12 cellular contexts compared by ENCODE assay signal in the genomic region with DNA sequence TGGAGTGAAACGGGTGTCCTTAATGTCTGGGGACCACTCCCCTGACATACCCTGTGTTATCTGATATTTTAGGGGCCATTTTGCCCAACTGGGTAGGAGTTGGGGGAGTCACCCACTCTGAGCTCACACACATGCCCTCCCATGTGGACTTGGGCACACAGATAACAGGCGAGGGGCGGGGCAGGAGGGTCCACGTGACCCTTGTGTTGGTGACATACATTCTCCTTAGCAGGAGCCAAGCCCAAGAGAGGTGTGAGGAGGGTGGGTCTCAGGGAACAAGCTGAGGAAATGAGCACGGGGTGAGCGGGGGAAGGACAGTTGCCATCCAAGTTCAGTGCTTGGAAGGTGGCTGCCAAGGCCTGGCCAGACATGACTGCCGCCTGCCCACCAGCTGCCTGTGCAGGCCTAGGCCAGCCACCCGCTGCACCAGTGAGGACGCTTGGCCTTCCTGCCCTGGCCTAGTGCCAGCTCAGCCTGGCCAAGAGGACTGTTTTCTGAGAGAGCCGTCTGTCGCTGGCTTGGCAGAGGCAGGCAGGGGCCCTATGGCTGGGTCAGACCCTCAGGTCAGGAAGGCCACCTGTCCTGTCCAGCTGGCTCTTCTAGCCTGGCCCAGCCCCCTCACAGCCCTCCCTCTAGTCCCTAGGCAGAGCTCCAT. TPM values are rescaled to one million over a fixed set of nuclear protein-coding genes. Genes with fewer than 3 reads are reported as not detected.
A peak's percentile ranks its signal among the peaks of the same experiment; 100 is the strongest.
DNase-seq lines count a peak whose midpoint lies in the region; ATAC-seq, FAIRE-seq and TF ChIP-seq lines count a peak whose summit lies in the region.
"Had no signal": no experiment of that assay in that cellular context is flagged by ENCODE, and none has a peak within 500 bp of the region (broad histone marks: within the 10 kb centered on the region; RNA-seq: fewer than 3 reads in every experiment).

No MANE protein-coding gene starts in this region.

- H3K9me3 ChIP-seq in liver (ENCODE audit: control insufficient read depth in 4 of 4, low read length in 3 of 4) = no peaks in the 10 kb centered on the region
- H3K9me3 ChIP-seq in thyroid gland = no peaks in the 10 kb centered on the region
- no peaks in the 10 kb centered on the region for H3K9me3 ChIP-seq in OCI-LY7 (ENCODE audit: low read length)

- DNase-seq in NCI-H524 (lab: John Stamatoyannopoulos, UW) (peak; percentile 57 to 84), bronchial epithelial cell (ENCODE audit: low read depth) (peak; percentile 75), thyroid gland (peak; percentile 94 to 97), OCI-LY7 (ENCODE audit: low spot score) (no peak), NCI-H146 (lab: John Stamatoyannopoulos, UW) (no peak), D341Med (ENCODE audit: low spot score) (no peak)

- H3K4me3 ChIP-seq in bronchial epithelial cell (ENCODE audit: low read depth, low read length) (no peak overlapping the region), liver (ENCODE audit: low read depth in 1 of 3, low read length in 3 of 3) (no peak overlapping the region), thyroid gland (replicated peaks in 1 of 3) (no peak overlapping the region), OCI-LY7 (ENCODE audit: low read depth, low read length, poor library complexity, severe bottlenecking) (no peak overlapping the region)

- no peak overlapping the region for H2AFZ ChIP-seq in OCI-LY7 (ENCODE audit: low read length)

- no peak for ATAC-seq in HG03520 (IDR thresholded peaks at IDR 0.05; ENCODE audit: unreplicated experiment)
- ATAC-seq: activated CD4-positive, CD25-positive, alpha-beta regulatory T cell treated with anti-CD3 and anti-CD28 coated beads, Interleukin-2, amount 50 U/mL, for 24 hours; natural killer cell treated with Interleukin-12 subunit alpha and Interleukin-12 subunit beta and Interleukin-15 and Interleukin-18, amount 100 ng/mL, for 72 hours had no signal

- no peaks in the 10 kb centered on the region for H3K36me3 ChIP-seq in bronchial epithelial cell (ENCODE audit: control insufficient read depth, insufficient read depth, low read length)
- H3K36me3 ChIP-seq in liver (ENCODE audit: control insufficient read depth in 4 of 4, insufficient read depth in 3 of 4, low read depth in 1 of 4, low read length in 3 of 4) = no peaks in the 10 kb centered on the region
- H3K36me3 ChIP-seq in thyroid gland = no peaks in the 10 kb centered on the region
- no peaks in the 10 kb centered on the region for H3K36me3 ChIP-seq in OCI-LY7 (ENCODE audit: insufficient read depth, low read length)

- H4K20me1 ChIP-seq in OCI-LY7 (ENCODE audit: insufficient read depth, low read length) = no peaks in the 10 kb centered on the region

- H3K79me2 ChIP-seq in OCI-LY7 (ENCODE audit: insufficient read depth, low read depth, low read length) = no peaks in the 10 kb centered on the region

- no peak overlapping the region for H3K4me2 ChIP-seq in OCI-LY7 (ENCODE audit: low read length)

- no TSS peak for BruUV-seq in OCI-LY7 (replicated peaks; lab: Mats Ljungman, UMichigan)

- no peak overlapping the region for H3K9ac ChIP-seq in liver (ENCODE audit: low read depth in 1 of 2, low read length in 2 of 2)

- intact Hi-C loops in thyroid gland (cut with DNase I) (no loop called here), OCI-LY7 (cut with micrococcal nuclease; ENCODE audit: unreplicated experiment) (no loop called here)

- TF ChIP-seq CTCF in bronchial epithelial cell (IDR thresholded peaks at IDR 0.05; ENCODE audit: insufficient read depth, low read length, severe bottlenecking) = no peak
- no peak for TF ChIP-seq CTCF in liver (IDR thresholded peaks at IDR 0.05; ENCODE audit: low read depth, low read length, missing input control)
- no peak for TF ChIP-seq CTCF in thyroid gland (IDR thresholded peaks at IDR 0.05)
- no peak for TF ChIP-seq CTCF in OCI-LY7 (conservative IDR thresholded peaks at IDR 0.05; ENCODE audit: low read length)

- H3K9me2 ChIP-seq in OCI-LY7 (ENCODE audit: insufficient read depth, low read length) = no peaks in the 10 kb centered on the region

- H3K4me1 ChIP-seq in liver (ENCODE audit: control insufficient read depth in 4 of 4, insufficient read depth in 4 of 4, low read length in 3 of 4) (peaks cover 0 to 7% (median 2%) of the 10 kb centered on the region in 4 donors), thyroid gland (peaks cover 11 to 20% of the 10 kb centered on the region in 2 donors), OCI-LY7 (ENCODE audit: insufficient read depth, low read length, poor library complexity, severe bottlenecking) (no peaks in the 10 kb centered on the region)

- H3K27ac ChIP-seq in liver (ENCODE audit: low read depth in 1 of 2, low read length in 2 of 2) = no peak overlapping the region
- H3K27ac ChIP-seq in thyroid gland = peak overlapping the region; percentile 52 to 76 (median 54)
- no peak overlapping the region for H3K27ac ChIP-seq in OCI-LY7 (ENCODE audit: low read depth, low read length, poor library complexity, severe bottlenecking)

- CTCF ChIA-PET in OCI-LY7 (lab: Charles Lee; ENCODE audit: unreplicated experiment) = no interaction called here

- TF ChIP-seq RAD21 in liver (IDR thresholded peaks at IDR 0.05) = no peak

- WGBS in liver = 56% methylated on average over 11 of the region's 11 CpGs
- 45 to 54% methylated on average over 10 of the region's 11 CpGs for WGBS in thyroid gland, 2 donors

- POLR2A ChIA-PET in OCI-LY7 (lab: Charles Lee) = no interaction called here

- TF ChIP-seq POLR2A in thyroid gland (IDR thresholded peaks at IDR 0.05) = no peak

- H3K27me3 ChIP-seq in bronchial epithelial cell (ENCODE audit: control insufficient read depth, insufficient read depth, low read length) (peaks cover 16% of the 10 kb centered on the region), liver (ENCODE audit: control insufficient read depth in 4 of 4, insufficient read depth in 4 of 4, low read length in 3 of 4) (no peaks in the 10 kb centered on the region), thyroid gland (no peaks in the 10 kb centered on the region)

- FAIRE-seq in bronchial epithelial cell (lab: Jason Lieb, UNC) = no peak
- FAIRE-seq: astrocyte, frontal cortex had no signal

TF ChIP-seq in liver, 16 proteins besides CTCF, POLR2A, EP300 and RAD21:
- TF ChIP-seq YY1 (IDR thresholded peaks at IDR 0.05) (no peak), TAF1 (conservative IDR thresholded peaks at IDR 0.05) (no peak), GABPA (IDR thresholded peaks at IDR 0.05 in 1 of 2, conservative IDR thresholded peaks at IDR 0.05 in 1 of 2) (no peak), NR2F2 (IDR thresholded peaks at IDR 0.05) (peak; percentile 34)

RNA-seq across cellular contexts. Expression of a gene that starts 31.3 kb away (rescaled TPM):
- total RNA-seq in bronchial epithelial cell (19.7 and 22.8 TPM in 2 replicates), liver (10 to 100 TPM; 18.6 to 20.2 TPM), thyroid gland (100 to 1,000 TPM in 1 of 4 donors, 10 to 100 TPM in 3; 70.0 to 111 (median 85.1) TPM), OCI-LY7 (2022) (16.2 and 17.1 TPM in 2 replicates)
- polyA plus RNA-seq in liver = 10 to 100 TPM; 19.4 to 23.0 TPM
- 14.5 and 18.9 TPM in 2 replicates for total RNA-seq in OCI-LY7 (2014; rRNA removed; shearing (Covaris generic))

RNA-seq across cellular contexts. Expression of a gene that starts 40.0 kb away (rescaled TPM):
- 18.9 and 22.1 TPM in 2 replicates for total RNA-seq in bronchial epithelial cell
- total RNA-seq in liver = 10 to 100 TPM; 12.3 to 16.0 TPM
- 10 to 100 TPM; 28.2 TPM for polyA plus RNA-seq in liver
- 10 to 100 TPM; 23.6 to 66.0 (median 43.6) TPM for total RNA-seq in thyroid gland
- total RNA-seq in OCI-LY7 (2014; rRNA removed; shearing (Covaris generic)) = 16.2 and 28.0 TPM in 2 replicates
- 17.8 and 18.7 TPM in 2 replicates for total RNA-seq in OCI-LY7 (2022)

RNA-seq across cellular contexts. Expression of a gene that starts 40.1 kb away (rescaled TPM):
- total RNA-seq in bronchial epithelial cell = 11.0 and 17.1 TPM in 2 replicates
- 10 to 100 TPM; 11.3 to 17.3 TPM for total RNA-seq in liver
- polyA plus RNA-seq in liver = 10 to 100 TPM; 11.4 to 16.6 TPM
- total RNA-seq in thyroid gland = 10 to 100 TPM; 13.4 to 30.6 (median 24.7) TPM
- 38.6 and 52.5 TPM in 2 replicates for total RNA-seq in OCI-LY7 (2014; rRNA removed; shearing (Covaris generic))
- total RNA-seq in OCI-LY7 (2022) = 27.9 and 36.0 TPM in 2 replicates

RNA-seq across cellular contexts. Expression of a gene that starts 45.1 kb away (rescaled TPM):
- total RNA-seq in bronchial epithelial cell (0.13 and 0.53 TPM in 2 replicates), liver (under 1 TPM; 0.09 to 0.75 TPM), thyroid gland (1 to 10 TPM; 3.6 to 8.1 (median 4.4) TPM), OCI-LY7 (2022) (2.8 and 3.0 TPM in 2 replicates)
- polyA plus RNA-seq in liver = under 1 TPM; 0.23 to 0.31 TPM
- 1.7 and 1.8 TPM in 2 replicates for total RNA-seq in OCI-LY7 (2014; rRNA removed; shearing (Covaris generic))

RNA-seq across cellular contexts. Expression of a gene that starts 50.0 kb away (rescaled TPM):
- 15.5 and 25.5 TPM in 2 replicates for total RNA-seq in bronchial epithelial cell
- 10 to 100 TPM; 12.2 to 13.2 TPM for total RNA-seq in liver
- 10 to 100 TPM in 1 of 2 donors, 1 to 10 TPM in 1; 6.5 to 10.3 TPM for polyA plus RNA-seq in liver
- 10 to 100 TPM; 18.9 to 42.6 (median 24.8) TPM for total RNA-seq in thyroid gland
- 35.8 and 36.0 TPM in 2 replicates for total RNA-seq in OCI-LY7 (2014; rRNA removed; shearing (Covaris generic))
- 33.0 and 33.9 TPM in 2 replicates for total RNA-seq in OCI-LY7 (2022)

Comparison
In these comparisons a context has a peak if more than half of its experiments do, and no peak if none do; other contexts are left out.
1. DNase-seq: peak in NCI-H524 (2 of 2), bronchial epithelial cell (single experiment) and thyroid gland (2 of 2); none in OCI-LY7 (single experiment), NCI-H146 (single experiment) and D341Med (single experiment).
2. H3K27ac ChIP-seq: peak in thyroid gland (3 of 3); none in liver (0 of 2) and OCI-LY7 (single experiment).